Comparison of ENCODE assay signal across 11 cellular contexts in genomic region chr3:118636841-118637240, GRCh38.
DNase-seq lines count a peak whose midpoint lies in the region; ATAC-seq, FAIRE-seq and TF ChIP-seq lines count a peak whose summit lies in the region.
"Had no signal": no experiment of that assay in that cellular context is flagged by ENCODE, and none has a peak within 500 bp of the region (broad histone marks: within the 10 kb centered on the region; RNA-seq: fewer than 3 reads in every experiment).

No MANE protein-coding gene starts in this region.

- H3K36me3 Mint-ChIP-seq in endodermal cell (ENCODE audit: low read depth), result no peaks in the 10 kb centered on the region
- H3K36me3 Mint-ChIP-seq: IgD-negative memory B cell had no signal

- peaks cover 3% of the 10 kb centered on the region for H3K27me3 Mint-ChIP-seq in endodermal cell (ENCODE audit: insufficient read depth)
- H3K27me3 Mint-ChIP-seq: IgD-negative memory B cell had no signal

- H3K4me3 Mint-ChIP-seq in endodermal cell, result no peak overlapping the region
- H3K4me3 Mint-ChIP-seq: IgD-negative memory B cell had no signal

- in situ Hi-C loops in GM13977 (cut with MboI; ENCODE audit: low pct_unique_long_range_greater_than_20kb, low sequenced_read_pairs, unreplicated experiment), result no loop called here

- H3K9ac ChIP-seq in endodermal cell (ENCODE audit: extremely low read depth, low read length, poor library complexity, severe bottlenecking), result no peak overlapping the region
- H3K9ac ChIP-seq: BLaER1 had no signal

- no peak for ATAC-seq in GM21447 (IDR thresholded peaks at IDR 0.05; ENCODE audit: unreplicated experiment)

- H3K27me3 ChIP-seq in endodermal cell (ENCODE audit: control insufficient read depth, insufficient read depth, low read length, poor library complexity, severe bottlenecking) (no peaks in the 10 kb centered on the region), left ventricle myocardium inferior (ENCODE audit: low read depth) (peaks cover 36% of the 10 kb centered on the region)
- H3K27me3 ChIP-seq: BLaER1 had no signal

- no peak for TF ChIP-seq POLR2A in NB4 (IDR thresholded peaks at IDR 0.05; ENCODE audit: extremely low read depth, insufficient read length)

- peak; percentile 24 for TF ChIP-seq CTCF in 22Rv1 (IDR thresholded peaks at IDR 0.05)
- TF ChIP-seq CTCF in GM13977 (IDR thresholded peaks at IDR 0.05; ENCODE audit: extremely low read depth, insufficient read depth, missing control alignments), result peak; percentile 15
- peak; percentile 27 for TF ChIP-seq CTCF in NB4 (IDR thresholded peaks at IDR 0.05; ENCODE audit: low read depth, low read length)
- peak; percentile 69 for TF ChIP-seq CTCF in endodermal cell (conservative IDR thresholded peaks at IDR 0.05)
- TF ChIP-seq CTCF in left ventricle myocardium inferior (IDR thresholded peaks at IDR 0.05; ENCODE audit: borderline replicate concordance), result no peak

- H3K9me3 Mint-ChIP-seq in endodermal cell, result no peaks in the 10 kb centered on the region
- H3K9me3 Mint-ChIP-seq: IgD-negative memory B cell had no signal

- H3K4me1 Mint-ChIP-seq in endodermal cell, result peaks cover 16% of the 10 kb centered on the region

- H3K9me3 ChIP-seq in endodermal cell (ENCODE audit: control insufficient read depth, low read length), result no peaks in the 10 kb centered on the region
- H3K9me3 ChIP-seq in left ventricle myocardium inferior (replicated peaks), result no peaks in the 10 kb centered on the region
- H3K9me3 ChIP-seq: BLaER1 had no signal

- no peak for FAIRE-seq in HTR-8/SVneo (lab: Jason Lieb, UNC)

- intact Hi-C loops in left ventricle myocardium inferior (cut with micrococcal nuclease), result no loop called here

- H3K4me3 ChIP-seq in NB4 (ENCODE audit: low read depth, low read length) (no peak overlapping the region), endodermal cell (ENCODE audit: low read length) (no peak overlapping the region), left ventricle myocardium inferior (no peak overlapping the region)
- H3K4me3 ChIP-seq: BLaER1 had no signal

- H3K36me3 ChIP-seq in endodermal cell (ENCODE audit: control insufficient read depth, insufficient read depth, low read length), result peaks cover 25% of the 10 kb centered on the region
- no peaks in the 10 kb centered on the region for H3K36me3 ChIP-seq in left ventricle myocardium inferior
- H3K36me3 ChIP-seq: BLaER1 had no signal

- no peak overlapping the region for H3K27ac ChIP-seq in 22Rv1
- H3K27ac ChIP-seq in endodermal cell (ENCODE audit: low read depth, low read length), result no peak overlapping the region
- H3K27ac ChIP-seq in left ventricle myocardium inferior (replicated peaks), result no peak overlapping the region
- H3K27ac ChIP-seq: BLaER1 had no signal

- H3K27ac Mint-ChIP-seq in endodermal cell, result no peak overlapping the region
- H3K27ac Mint-ChIP-seq: IgD-negative memory B cell had no signal

- DNase-seq in GM13977 (ENCODE audit: low spot score) (no peak), NB4 (ENCODE audit: low read depth) (peak; percentile 7), endodermal cell (peak; percentile 52), HTR-8/SVneo (ENCODE audit: insufficient read length, low spot score) (no peak), NCI-H146 (lab: John Stamatoyannopoulos, UW) (no peak), left ventricle myocardium inferior (no peak)
- DNase-seq: T-helper 9 cell had no signal

- H3K4me1 ChIP-seq in endodermal cell (ENCODE audit: control insufficient read depth, insufficient read depth, low read length) (peaks cover 4% of the 10 kb centered on the region), left ventricle myocardium inferior (no peaks in the 10 kb centered on the region)

- WGBS in endodermal cell (ENCODE audit: insufficient coverage in 1 of 2, insufficient read length in 1 of 2), 2 experiments, result 83 to 96% methylated on average over 2 to 4 of the region's 4 CpGs

Comparison
In these comparisons a context has a peak if more than half of its experiments do, and no peak if none do; other contexts are left out.
1. DNase-seq: peak in NB4 (single experiment) and endodermal cell (single experiment); none in GM13977 (single experiment), HTR-8/SVneo (single experiment), NCI-H146 (single experiment) and left ventricle myocardium inferior (single experiment).